Comparison of ENCODE assay signal across 1 cellular context in the genomic region with DNA sequence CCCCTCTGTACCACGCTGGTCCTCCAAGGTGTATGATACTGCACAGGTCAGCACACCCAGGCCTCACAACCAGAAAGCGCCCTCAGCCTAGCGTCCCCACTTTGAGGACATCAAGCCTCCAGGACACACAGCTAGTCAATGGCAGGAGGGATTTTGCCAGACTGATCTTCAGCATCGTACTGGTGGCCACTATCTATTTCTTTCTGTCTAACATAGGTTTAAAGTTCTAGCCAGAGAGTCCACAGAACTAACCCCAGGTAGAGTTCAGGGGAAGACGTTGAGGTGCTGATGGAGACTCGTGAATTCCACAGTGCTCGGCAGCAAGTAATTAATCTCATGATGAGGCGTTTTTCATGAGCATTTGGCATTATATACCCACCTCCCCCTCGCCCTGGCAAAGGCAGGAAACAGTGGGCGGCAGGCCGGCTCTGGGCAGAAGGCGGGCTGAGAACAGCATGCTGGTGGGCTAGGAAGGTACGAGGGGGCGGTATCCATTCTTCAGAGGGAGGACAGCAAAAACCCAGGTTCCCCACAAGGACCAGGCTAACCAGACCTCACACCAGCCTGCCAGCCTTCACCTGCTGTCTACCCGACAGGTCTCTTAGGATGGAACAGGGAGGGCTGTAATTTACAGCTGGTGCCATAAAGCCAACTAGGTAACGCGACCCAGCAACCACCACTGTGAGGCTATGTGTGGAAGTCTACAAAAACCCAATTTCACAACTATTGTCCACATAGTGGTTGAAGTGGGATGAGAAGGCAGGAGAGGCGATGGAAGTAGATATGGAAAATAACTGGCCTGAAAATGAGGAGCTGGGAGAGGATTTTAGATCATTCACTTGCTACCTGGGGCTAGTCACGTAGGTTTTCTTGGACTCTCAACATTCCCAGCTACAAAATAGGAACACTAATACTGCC.
TF ChIP-seq lines count a peak whose summit lies in the region.

No MANE protein-coding gene starts in this region.

TF ChIP-seq in HCT116, 20 proteins besides CTCF, POLR2A, EP300 and RAD21 (continued from another document):
- TF ChIP-seq, protein P1, sequence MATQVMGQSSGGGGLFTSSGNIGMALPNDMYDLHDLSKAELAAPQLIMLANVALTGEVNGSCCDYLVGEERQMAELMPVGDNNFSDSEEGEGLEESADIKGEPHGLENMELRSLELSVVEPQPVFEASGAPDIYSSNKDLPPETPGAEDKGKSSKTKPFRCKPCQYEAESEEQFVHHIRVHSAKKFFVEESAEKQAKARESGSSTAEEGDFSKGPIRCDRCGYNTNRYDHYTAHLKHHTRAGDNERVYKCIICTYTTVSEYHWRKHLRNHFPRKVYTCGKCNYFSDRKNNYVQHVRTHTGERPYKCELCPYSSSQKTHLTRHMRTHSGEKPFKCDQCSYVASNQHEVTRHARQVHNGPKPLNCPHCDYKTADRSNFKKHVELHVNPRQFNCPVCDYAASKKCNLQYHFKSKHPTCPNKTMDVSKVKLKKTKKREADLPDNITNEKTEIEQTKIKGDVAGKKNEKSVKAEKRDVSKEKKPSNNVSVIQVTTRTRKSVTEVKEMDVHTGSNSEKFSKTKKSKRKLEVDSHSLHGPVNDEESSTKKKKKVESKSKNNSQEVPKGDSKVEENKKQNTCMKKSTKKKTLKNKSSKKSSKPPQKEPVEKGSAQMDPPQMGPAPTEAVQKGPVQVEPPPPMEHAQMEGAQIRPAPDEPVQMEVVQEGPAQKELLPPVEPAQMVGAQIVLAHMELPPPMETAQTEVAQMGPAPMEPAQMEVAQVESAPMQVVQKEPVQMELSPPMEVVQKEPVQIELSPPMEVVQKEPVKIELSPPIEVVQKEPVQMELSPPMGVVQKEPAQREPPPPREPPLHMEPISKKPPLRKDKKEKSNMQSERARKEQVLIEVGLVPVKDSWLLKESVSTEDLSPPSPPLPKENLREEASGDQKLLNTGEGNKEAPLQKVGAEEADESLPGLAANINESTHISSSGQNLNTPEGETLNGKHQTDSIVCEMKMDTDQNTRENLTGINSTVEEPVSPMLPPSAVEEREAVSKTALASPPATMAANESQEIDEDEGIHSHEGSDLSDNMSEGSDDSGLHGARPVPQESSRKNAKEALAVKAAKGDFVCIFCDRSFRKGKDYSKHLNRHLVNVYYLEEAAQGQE (IDR thresholded peaks at IDR 0.05; ENCODE audit: low read depth): no peak
- TF ChIP-seq, protein P2, sequence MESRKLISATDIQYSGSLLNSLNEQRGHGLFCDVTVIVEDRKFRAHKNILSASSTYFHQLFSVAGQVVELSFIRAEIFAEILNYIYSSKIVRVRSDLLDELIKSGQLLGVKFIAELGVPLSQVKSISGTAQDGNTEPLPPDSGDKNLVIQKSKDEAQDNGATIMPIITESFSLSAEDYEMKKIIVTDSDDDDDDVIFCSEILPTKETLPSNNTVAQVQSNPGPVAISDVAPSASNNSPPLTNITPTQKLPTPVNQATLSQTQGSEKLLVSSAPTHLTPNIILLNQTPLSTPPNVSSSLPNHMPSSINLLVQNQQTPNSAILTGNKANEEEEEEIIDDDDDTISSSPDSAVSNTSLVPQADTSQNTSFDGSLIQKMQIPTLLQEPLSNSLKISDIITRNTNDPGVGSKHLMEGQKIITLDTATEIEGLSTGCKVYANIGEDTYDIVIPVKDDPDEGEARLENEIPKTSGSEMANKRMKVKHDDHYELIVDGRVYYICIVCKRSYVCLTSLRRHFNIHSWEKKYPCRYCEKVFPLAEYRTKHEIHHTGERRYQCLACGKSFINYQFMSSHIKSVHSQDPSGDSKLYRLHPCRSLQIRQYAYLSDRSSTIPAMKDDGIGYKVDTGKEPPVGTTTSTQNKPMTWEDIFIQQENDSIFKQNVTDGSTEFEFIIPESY (IDR thresholded peaks at IDR 0.05; ENCODE audit: extremely low read depth, insufficient replicate concordance, low read length): no peak
- TF ChIP-seq ZNF274 (IDR thresholded peaks at IDR 0.05; ENCODE audit: low read depth, low read length): no peak
- no peak for TF ChIP-seq EGR1 (IDR thresholded peaks at IDR 0.05; ENCODE audit: low read depth)
- no peak for TF ChIP-seq JUND (IDR thresholded peaks at IDR 0.05)
- no peak for TF ChIP-seq SIN3A (IDR thresholded peaks at IDR 0.05; ENCODE audit: low read depth)
- TF ChIP-seq YY1 (IDR thresholded peaks at IDR 0.05; ENCODE audit: extremely low read depth, insufficient replicate concordance, low read depth, low read length): no peak
- TF ChIP-seq ZFX (IDR thresholded peaks at IDR 0.05): no peak
